8 cellular contexts compared by ENCODE assay signal in the genomic region with DNA sequence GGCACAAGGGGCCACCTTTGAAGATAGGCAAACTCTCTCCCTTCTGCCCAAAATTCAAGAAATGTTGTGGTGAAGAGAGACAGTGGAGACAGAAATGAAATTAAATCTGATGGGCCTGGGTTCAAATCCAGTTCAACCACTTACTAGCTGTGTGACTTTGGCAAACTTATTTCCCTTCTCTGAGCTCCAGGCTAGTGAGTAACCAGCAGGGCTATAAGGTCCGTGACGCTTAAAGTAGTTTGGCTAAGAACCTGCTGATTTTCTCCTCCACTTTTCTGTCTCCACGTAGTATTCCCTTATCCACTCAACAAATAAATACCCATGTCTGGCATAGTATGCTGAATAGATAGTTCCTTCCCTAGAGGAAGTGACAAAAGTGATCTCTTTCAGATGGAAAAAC. TPM values are rescaled to one million over a fixed set of nuclear protein-coding genes. Genes with fewer than 3 reads are reported as not detected.
DNase-seq lines count a peak whose midpoint lies in the region; ATAC-seq and TF ChIP-seq lines count a peak whose summit lies in the region.

No MANE protein-coding gene starts in this region.

- in situ Hi-C loops in HAP-1 (cut with MboI; ENCODE audit: low sequenced_read_pairs) = no loop called here

- H3K4me3 ChIP-seq in HAP-1 = peak overlapping the region; percentile 90
- H3K4me3 ChIP-seq in fibroblast of lung (replicated peaks in 1 of 4; ENCODE audit: control extremely low read depth in 1 of 4, insufficient read depth in 1 of 4, low read depth in 3 of 4, low read length in 4 of 4) = peak overlapping the region; percentile 50 to 82 (median 74)
- peak overlapping the region; percentile 46 to 87 (median 69) for H3K4me3 ChIP-seq in skin epidermis

- H4K20me1 ChIP-seq in fibroblast of lung (ENCODE audit: control insufficient read depth, extremely low read depth, insufficient read depth, low read length) = no peaks in the 10 kb centered on the region

- DNase-seq in HAP-1 (ENCODE audit: low spot score in 2 of 2) (no peak), fibroblast of lung (ENCODE audit: low read depth in 2 of 2) (no peak), left lobe of liver (ENCODE audit: low spot score) (no peak), foreskin melanocyte (no peak)
- DNase-seq in T-helper 2 cell treated with Interferon-gamma antibody and Interleukin-4, amounts not matched to agents 5 μg/mL and 100 μg/mL, for 36 hours (ENCODE audit: low spot score) = no peak
- DNase-seq in stimulated activated CD4-positive, alpha-beta T cell treated with anti-CD3 and anti-CD28 coated beads, Interleukin-12 subunit alpha, Interleukin-12 subunit beta, amount 100 ng/mL, for 4 hours = no peak

- H3K4me1 ChIP-seq in HAP-1 (peaks cover 13% of the 10 kb centered on the region), fibroblast of lung (ENCODE audit: control insufficient read depth, extremely low read depth, insufficient read depth, low read length) (peaks cover 5% of the 10 kb centered on the region)

- no peak overlapping the region for H3K9ac ChIP-seq in fibroblast of lung (ENCODE audit: insufficient read depth, low read length)

- H2AFZ ChIP-seq in fibroblast of lung (ENCODE audit: low read length) = no peak overlapping the region

- H3K9me3 ChIP-seq in HAP-1 (no peaks in the 10 kb centered on the region), fibroblast of lung (ENCODE audit: control insufficient read depth, insufficient read depth, low read depth, low read length) (no peaks in the 10 kb centered on the region)

- peak overlapping the region; percentile 52 for H3K4me2 ChIP-seq in fibroblast of lung (ENCODE audit: extremely low read depth, insufficient read depth, low read length)

- ATAC-seq in left lobe of liver (no peak), GM18519 (IDR thresholded peaks at IDR 0.05; ENCODE audit: low FRiP score, unreplicated experiment) (no peak)

- peaks cover 5% of the 10 kb centered on the region for H3K27me3 Mint-ChIP-seq in T-helper 2 cell treated with Interferon-gamma antibody and Interleukin-4, amounts not matched to agents 5 μg/mL and 100 μg/mL, for 36 hours (ENCODE audit: low read depth)

- peaks cover 63% of the 10 kb centered on the region for H3K79me2 ChIP-seq in fibroblast of lung (ENCODE audit: control insufficient read depth, insufficient read depth, low read length)

- H3K27ac Mint-ChIP-seq in T-helper 2 cell treated with Interferon-gamma antibody and Interleukin-4, amounts not matched to agents 5 μg/mL and 100 μg/mL, for 36 hours = peak overlapping the region; percentile 86

- peak overlapping the region; percentile 90 for H3K4me3 Mint-ChIP-seq in T-helper 2 cell treated with Interferon-gamma antibody and Interleukin-4, amounts not matched to agents 5 μg/mL and 100 μg/mL, for 36 hours

- H3K36me3 Mint-ChIP-seq in T-helper 2 cell treated with Interferon-gamma antibody and Interleukin-4, amounts not matched to agents 5 μg/mL and 100 μg/mL, for 36 hours (ENCODE audit: low read depth) = peaks cover 51% of the 10 kb centered on the region

- H3K27ac ChIP-seq in fibroblast of lung (ENCODE audit: insufficient read depth, low read length) = no peak overlapping the region
- H3K27ac ChIP-seq in skin epidermis = peak overlapping the region in 20 of 21 experiments; percentile 73 to 96 (median 88)

- H3K36me3 ChIP-seq in HAP-1 (replicated peaks) (peaks cover 15% of the 10 kb centered on the region; the same call in 1 of the 2 replicates), fibroblast of lung (ENCODE audit: control insufficient read depth, insufficient read depth, low read length) (peaks cover 4% of the 10 kb centered on the region)

- TF ChIP-seq CTCF in fibroblast of lung (conservative IDR thresholded peaks at IDR 0.05 in 1 of 2, IDR thresholded peaks at IDR 0.05 in 1 of 2; ENCODE audit: low read depth in 1 of 2, low read length in 2 of 2) = no peak

- peaks cover 53% of the 10 kb centered on the region for H3K4me1 Mint-ChIP-seq in T-helper 2 cell treated with Interferon-gamma antibody and Interleukin-4, amounts not matched to agents 5 μg/mL and 100 μg/mL, for 36 hours (ENCODE audit: low read depth)

- H3K27me3 ChIP-seq in HAP-1 (ENCODE audit: low read depth) = no peaks in the 10 kb centered on the region
- H3K27me3 ChIP-seq in fibroblast of lung (ENCODE audit: control insufficient read depth, insufficient read depth, low read length) = no peaks in the 10 kb centered on the region

- no peaks in the 10 kb centered on the region for H3K9me3 Mint-ChIP-seq in T-helper 2 cell treated with Interferon-gamma antibody and Interleukin-4, amounts not matched to agents 5 μg/mL and 100 μg/mL, for 36 hours

RNA-seq across cellular contexts. Expression of a gene that starts 1.9 kb away (rescaled TPM):
- total RNA-seq in fibroblast of lung (17.2 and 56.5 TPM in 2 replicates), left lobe of liver (9.5 TPM)
- 29.5 and 29.9 TPM in 2 replicates for polyA plus RNA-seq in fibroblast of lung
- polyA plus RNA-seq in fibroblast of lung (2012) = 46.1 and 46.9 TPM in 2 replicates
- polyA minus RNA-seq in fibroblast of lung (ENCODE audit: low replicate concordance) = 66.6 and 84.1 TPM in 2 replicates
